ENCODE assay signal across 1 cellular context in genomic region chr5:68270576-68270975, GRCh38.
TF ChIP-seq lines count a peak whose summit lies in the region.

No MANE protein-coding gene starts in this region.

TF ChIP-seq in GM23338, 12 proteins besides CTCF, POLR2A, EP300 and RAD21 (continued from another document):
- TF ChIP-seq ETS1 (IDR thresholded peaks at IDR 0.05), result no peak
